9 cellular contexts compared by ENCODE assay signal in the genomic region with DNA sequence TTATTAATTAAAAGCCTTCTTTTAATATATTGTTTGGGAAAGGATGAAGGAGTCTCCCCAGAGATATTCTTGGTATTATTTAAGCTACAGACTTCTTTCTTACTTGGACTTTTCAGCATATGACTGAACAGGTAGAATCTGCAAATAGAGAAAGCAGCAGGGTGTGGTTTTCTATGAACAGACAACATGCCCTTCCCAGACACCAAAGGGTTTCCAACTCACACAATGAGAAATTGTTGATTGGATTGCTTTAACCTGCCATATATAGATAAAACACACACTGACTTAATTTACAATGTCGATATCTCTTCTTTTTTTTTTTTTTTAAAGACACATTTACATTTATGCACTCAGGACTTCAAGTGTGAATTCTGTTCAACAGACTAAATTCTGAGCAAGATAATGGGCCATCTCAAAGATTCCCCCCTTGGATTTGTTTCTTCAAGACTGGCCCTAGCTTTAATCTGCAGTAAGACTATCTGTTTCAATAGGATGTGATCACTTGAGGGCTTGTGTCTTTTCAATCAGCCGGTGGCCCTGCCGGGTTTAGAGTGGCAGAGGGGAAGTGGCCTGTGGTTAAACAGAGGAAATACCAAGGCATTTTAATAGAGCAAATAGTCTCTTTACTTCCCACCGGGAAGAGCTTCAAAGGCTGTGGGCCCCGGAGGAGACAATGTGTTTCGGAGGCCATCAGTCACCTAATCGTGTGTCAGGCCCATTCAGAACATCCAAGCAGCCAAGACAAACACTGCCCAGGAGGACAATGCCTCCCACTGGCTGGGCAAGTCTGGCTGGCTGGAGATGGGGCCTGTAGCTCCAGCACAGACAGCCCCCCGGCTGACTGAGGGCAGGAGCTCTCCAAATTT. TPM values are rescaled to one million over a fixed set of nuclear protein-coding genes. Genes with fewer than 3 reads are reported as not detected.
DNase-seq lines count a peak whose midpoint lies in the region; FAIRE-seq and TF ChIP-seq lines count a peak whose summit lies in the region.
"Had no signal": no experiment of that assay in that cellular context is flagged by ENCODE, and none has a peak within 500 bp of the region (broad histone marks: within the 10 kb centered on the region; RNA-seq: fewer than 3 reads in every experiment).

No MANE protein-coding gene starts in this region.

- H3K27me3 Mint-ChIP-seq in brain (peaks cover 6% of the 10 kb centered on the region), nephron progenitor cell (ENCODE audit: low read depth, poor library complexity) (no peaks in the 10 kb centered on the region)

- no peak for TF ChIP-seq POLR2A in GM12892 (IDR thresholded peaks at IDR 0.05; ENCODE audit: low read depth, low read length)

- DNase-seq in GM12892 (ENCODE audit: insufficient read length) (no peak), MV-4-11 (lab: John Stamatoyannopoulos, UW) (peak; percentile 77), nephron progenitor cell (no peak), DMS 273 (lab: John Stamatoyannopoulos, UW; ENCODE audit: unreplicated experiment) (no peak), cerebellar cortex (ENCODE audit: low spot score) (no peak), NCI-H2227 (lab: John Stamatoyannopoulos, UW; ENCODE audit: unreplicated experiment) (no peak)
- DNase-seq: central memory CD4-positive, alpha-beta T cell; NCI-H774 had no signal

- FAIRE-seq in GM12892 (lab: Jason Lieb, UNC) = peak; percentile 54

- no peaks in the 10 kb centered on the region for H3K36me3 Mint-ChIP-seq in brain
- H3K36me3 Mint-ChIP-seq in nephron progenitor cell (ENCODE audit: low read depth) = no peaks in the 10 kb centered on the region

- H3K27ac Mint-ChIP-seq in brain (peak overlapping the region; percentile 6 to 95 (median 42)), nephron progenitor cell (peak overlapping the region; percentile 100)

- H3K4me1 Mint-ChIP-seq in brain (peaks cover 95% of the 10 kb centered on the region), nephron progenitor cell (peaks cover 95% of the 10 kb centered on the region)

- H3K4me3 Mint-ChIP-seq in brain = peak overlapping the region in 4 of 5 experiments; percentile 41 to 55 (median 54)
- H3K4me3 Mint-ChIP-seq in nephron progenitor cell = peak overlapping the region; percentile 74

- TF ChIP-seq CTCF in brain (conservative IDR thresholded peaks at IDR 0.05) = no peak
- TF ChIP-seq CTCF in nephron progenitor cell (IDR thresholded peaks at IDR 0.05) = no peak

- H3K9me3 Mint-ChIP-seq in brain (no peaks in the 10 kb centered on the region), nephron progenitor cell (no peaks in the 10 kb centered on the region)

RNA-seq across cellular contexts. Expression of a gene that starts 6.1 kb away (rescaled TPM):
- polyA plus RNA-seq in GM12892 (2012; ENCODE audit: missing spikeins) = not detected
- polyA plus RNA-seq in brain (ENCODE audit: insufficient read depth, low read depth, low replicate concordance) = 6.1 TPM

RNA-seq across cellular contexts. Expression of a gene that starts 40.7 kb away (rescaled TPM):
- polyA plus RNA-seq in GM12892 (2012; ENCODE audit: missing spikeins) = 1.3 TPM
- 0.71 TPM for polyA plus RNA-seq in brain (ENCODE audit: insufficient read depth, low read depth, low replicate concordance)
